Comparison of ENCODE assay signal across 10 cellular contexts in genomic region chr11:107467754-107468153, GRCh38.
"Had no signal": no experiment of that assay in that cellular context is flagged by ENCODE, and none has a peak within 500 bp of the region (broad histone marks: within the 10 kb centered on the region; RNA-seq: fewer than 3 reads in every experiment).

No MANE protein-coding gene starts in this region.

- DNase-seq: H9, HCEC 1CT, HFFc6, KBM-7 had no signal

- H3K27ac ChIP-seq: HL-60 had no signal

- H3K4me1 Mint-ChIP-seq: GM23338, H9, IgD-negative memory B cell had no signal

- ATAC-seq: GM23338, HepG2 had no signal

- H3K27ac Mint-ChIP-seq: GM23338, H9, HFFc6, IgD-negative memory B cell had no signal

- H3K4me2 ChIP-seq: GM23338 had no signal

- FAIRE-seq: H1, H54, HepG2 had no signal

- H3K9me3 Mint-ChIP-seq: GM23338 had no signal

- H3K4me3 Mint-ChIP-seq: GM23338, H9, HFFc6, IgD-negative memory B cell had no signal

- H2AFZ ChIP-seq: GM23338 had no signal

- H3K36me3 Mint-ChIP-seq: IgD-negative memory B cell had no signal

- H3K4me3 ChIP-seq: GM23338 had no signal
